1 cellular context compared by ENCODE assay signal in genomic region chr9:84710701-84711397, GRCh38.
TF ChIP-seq lines count a peak whose summit lies in the region.

No MANE protein-coding gene starts in this region.

TF ChIP-seq in GM23338, 12 proteins besides CTCF, POLR2A, EP300 and RAD21 (continued from another document):
- TF ChIP-seq ZNF462 (CRISPR knock-in tag; IDR thresholded peaks at IDR 0.05) (no peak), REST (IDR thresholded peaks at IDR 0.05; ENCODE audit: unreplicated experiment) (no peak), ZNF331 (CRISPR knock-in tag; IDR thresholded peaks at IDR 0.05; ENCODE audit: low read depth) (no peak), EZH2 (IDR thresholded peaks at IDR 0.05; ENCODE audit: low read depth, unreplicated experiment) (no peak), ZNF114 (CRISPR knock-in tag; IDR thresholded peaks at IDR 0.05) (no peak)
TF ChIP-seq in GM23338: peak in this region for 0.
